In genomic region chr19:31484858-31485410, GRCh38 we compare ENCODE assay signal across 8 cellular contexts.
A peak's percentile ranks its signal among the peaks of the same experiment; 100 is the strongest.
DNase-seq lines count a peak whose midpoint lies in the region; ATAC-seq and TF ChIP-seq lines count a peak whose summit lies in the region.
"Not testable (repeated sequence)": the region's sequence is repeated elsewhere in the genome, so short reads cannot be mapped to it uniquely, and the experiment has no call there.

No MANE protein-coding gene starts in this region.

- not testable (repeated sequence) for H3K4me3 ChIP-seq in AG04449 (ENCODE audit: low read depth, low read length); DND-41 (ENCODE audit: low read depth in 1 of 2, low read length in 2 of 2); IMR-90 (ENCODE audit: insufficient read depth, low read depth, low read length); MM.1S (ENCODE audit: low read length); SJCRH30; endodermal cell (ENCODE audit: low read length); cardiac muscle cell

- H3K9me3 Mint-ChIP-seq in endodermal cell: peaks cover 47% of the 10 kb centered on the region

- not testable (repeated sequence) for H3K56ac ChIP-seq in IMR-90 (ENCODE audit: extremely low read depth, insufficient read depth, low read length)

- H3K4me3 Mint-ChIP-seq in endodermal cell: not testable (repeated sequence)

- not testable (repeated sequence) for H3K4me1 ChIP-seq in DND-41 (ENCODE audit: insufficient read depth, low read length); IMR-90 (ENCODE audit: control insufficient read depth, insufficient read depth, low read length); MM.1S (ENCODE audit: low read length); SJCRH30; endodermal cell (ENCODE audit: control insufficient read depth, insufficient read depth, low read length); cardiac muscle cell (ENCODE audit: low read depth)

- H3K23ac ChIP-seq in IMR-90 (ENCODE audit: low read depth, low read length): not testable (repeated sequence)

- not testable (repeated sequence) for H4K20me1 ChIP-seq in DND-41 (ENCODE audit: insufficient read depth, low read length); IMR-90 (ENCODE audit: insufficient read depth, low read length); MM.1S (ENCODE audit: insufficient read depth, low read length)

- not testable (repeated sequence) for H3K36me3 ChIP-seq in DND-41 (ENCODE audit: insufficient read depth, low read length); IMR-90 (ENCODE audit: control insufficient read depth, insufficient read depth, low read length); MM.1S (replicated peaks; ENCODE audit: insufficient read depth, low read length); SJCRH30; endodermal cell (ENCODE audit: control insufficient read depth, insufficient read depth, low read length); cardiac muscle cell

- H2AK9ac ChIP-seq in IMR-90 (replicated peaks; ENCODE audit: low read depth, low read length, poor library complexity): not testable (repeated sequence)

- not testable (repeated sequence) for H3K27ac Mint-ChIP-seq in endodermal cell

- not testable (repeated sequence) for BruUV-seq in IMR-90 (replicated peaks; lab: Mats Ljungman, UMichigan)

- 33% methylated on average over 1 of the region's 2 CpGs; no CpG with 5 or more reads in 1 of the 2 experiments for WGBS in IMR-90 (ENCODE audit: extremely low coverage in 2 of 2, insufficient read length in 1 of 2), 2 experiments
- WGBS in endodermal cell (ENCODE audit: insufficient coverage in 1 of 2, insufficient read length in 1 of 2), 2 experiments: 90 to 100% methylated on average over 2 of the region's 2 CpGs

- not testable (repeated sequence) for H4K5ac ChIP-seq in IMR-90 (ENCODE audit: low read depth, low read length)

- H3K4ac ChIP-seq in IMR-90 (ENCODE audit: low read depth, low read length): not testable (repeated sequence)

- not testable (repeated sequence) for TF ChIP-seq RAD21 in IMR-90 (IDR thresholded peaks at IDR 0.05; ENCODE audit: low read length)

- dilution Hi-C loops in IMR-90 (cut with HindIII; ENCODE audit: low sequenced_read_pairs, unreplicated experiment): not testable (repeated sequence)

- H3K79me1 ChIP-seq in IMR-90 (ENCODE audit: low read depth in 1 of 2, low read length in 2 of 2): not testable (repeated sequence)

- not testable (repeated sequence) for H2BK120ac ChIP-seq in IMR-90 (ENCODE audit: low read depth, low read length)

- H3K9me3 ChIP-seq in DND-41 (ENCODE audit: insufficient read depth, low read length, severe bottlenecking); IMR-90 (ENCODE audit: control insufficient read depth, insufficient read depth, low read length); MM.1S (replicated peaks; ENCODE audit: insufficient read depth, low read length); cardiac muscle cell (ENCODE audit: low read depth): not testable (repeated sequence)
- peaks cover 15% of the 10 kb centered on the region for H3K9me3 ChIP-seq in SJCRH30 (replicated peaks)
- peaks cover 28% of the 10 kb centered on the region for H3K9me3 ChIP-seq in endodermal cell (ENCODE audit: control insufficient read depth, low read length)

- not testable (repeated sequence) for H3K4me1 Mint-ChIP-seq in endodermal cell

- H2BK5ac ChIP-seq in IMR-90 (ENCODE audit: low read depth, low read length, poor library complexity, severe bottlenecking): not testable (repeated sequence)

- not testable (repeated sequence) for H3F3A ChIP-seq in MM.1S (ENCODE audit: insufficient read depth, low read length)

- not testable (repeated sequence) for H3K9me2 ChIP-seq in MM.1S (replicated peaks; ENCODE audit: insufficient read depth, low read length)

- H3K27ac ChIP-seq in DND-41 (ENCODE audit: low read length); IMR-90 (ENCODE audit: insufficient read depth, low read length); MM.1S (ENCODE audit: low read length); SJCRH30; endodermal cell (ENCODE audit: low read depth, low read length); cardiac muscle cell: not testable (repeated sequence)

- not testable (repeated sequence) for DNase-seq in AG04449 (ENCODE audit: low read depth, low spot score); DND-41; IMR-90; MM.1S; endodermal cell; cardiac muscle cell (ENCODE audit: low read depth in 1 of 2, low spot score in 1 of 2)
- DNase-seq in NK-92 treated with Interleukin-12 subunit alpha and Interleukin-12 subunit beta, amount 100 ng/mL, for 24 hours (lab: John Stamatoyannopoulos, UW): peak; percentile 4
- peak; percentile 43 to 61 for DNase-seq in SJCRH30

- not testable (repeated sequence) for H2BK20ac ChIP-seq in IMR-90 (ENCODE audit: low read depth, low read length)

- intact Hi-C loops in IMR-90 (cut with micrococcal nuclease): loop anchor here (1.0 kb wide), 1 partner anchor 23 kb away; no protein-coding TSS in a partner anchor

- not testable (repeated sequence) for H2BK15ac ChIP-seq in IMR-90 (ENCODE audit: low read depth, low read length)

- not testable (repeated sequence) for H3K27me3 Mint-ChIP-seq in endodermal cell (ENCODE audit: insufficient read depth)

- not testable (repeated sequence) for H3K79me2 ChIP-seq in DND-41 (ENCODE audit: insufficient read depth, low read length); MM.1S (ENCODE audit: low read length)

- POLR2A ChIA-PET in AG04449 (lab: Yijun Ruan, JAX): not testable (repeated sequence)
- POLR2A ChIA-PET in IMR-90 (lab: Charles Lee; ENCODE audit: unreplicated experiment): interaction anchor here (0.7 kb wide), 1 partner anchor 500 kb away, joined by 4 read pairs; no protein-coding TSS in a partner anchor

- TF ChIP-seq POLR2A in IMR-90 (IDR thresholded peaks at IDR 0.05; ENCODE audit: low read depth, low read length): not testable (repeated sequence)

- TF ChIP-seq CTCF in AG04449 (IDR thresholded peaks at IDR 0.05; ENCODE audit: insufficient read depth, low read length, missing control alignments) (peak; percentile 12), DND-41 (IDR thresholded peaks at IDR 0.05; ENCODE audit: borderline replicate concordance, extremely low read depth, low read length, poor library complexity, severe bottlenecking) (peak; percentile 22), IMR-90 (conservative IDR thresholded peaks at IDR 0.05; ENCODE audit: low read depth, low read length) (peak; percentile 13; the same call in 1 of the 2 replicates), MM.1S (IDR thresholded peaks at IDR 0.05; ENCODE audit: low read length) (peak; percentile 15; the same call in 1 of the 2 replicates), endodermal cell (conservative IDR thresholded peaks at IDR 0.05) (peak; percentile 35), cardiac muscle cell (IDR thresholded peaks at IDR 0.05; ENCODE audit: low read depth, low read length) (peak; percentile 4)

- not testable (repeated sequence) for H3K14ac ChIP-seq in IMR-90 (replicated peaks; ENCODE audit: low read depth, low read length)

- not testable (repeated sequence) for H2AFZ ChIP-seq in DND-41 (ENCODE audit: low read depth, low read length); IMR-90 (replicated peaks; ENCODE audit: low read length, poor library complexity); MM.1S (ENCODE audit: low read length)

- not testable (repeated sequence) for H3K9ac ChIP-seq in DND-41 (ENCODE audit: low read depth, low read length); IMR-90 (ENCODE audit: low read depth, low read length); MM.1S (ENCODE audit: low read length); endodermal cell (ENCODE audit: extremely low read depth, low read length, poor library complexity, severe bottlenecking)

- in situ Hi-C loops in IMR-90 (cut with MboI; ENCODE audit: low sequenced_read_pairs): not testable (repeated sequence)

- H3K27me3 ChIP-seq in DND-41 (ENCODE audit: insufficient read depth, low read length, poor library complexity); IMR-90 (ENCODE audit: control insufficient read depth, insufficient read depth, low read length); SJCRH30; endodermal cell (ENCODE audit: control insufficient read depth, insufficient read depth, low read length, poor library complexity, severe bottlenecking); cardiac muscle cell: not testable (repeated sequence)
- H3K27me3 ChIP-seq in MM.1S (replicated peaks; ENCODE audit: insufficient read depth, low read length): peaks cover 11% of the 10 kb centered on the region; the same call in 1 of the 2 replicates

- not testable (repeated sequence) for H3K9me1 ChIP-seq in IMR-90 (ENCODE audit: insufficient read depth, low read length)

- not testable (repeated sequence) for H2AK5ac ChIP-seq in IMR-90 (ENCODE audit: low read depth, low read length)

- not testable (repeated sequence) for H4K91ac ChIP-seq in IMR-90 (ENCODE audit: insufficient read depth, low read depth, low read length)

- ATAC-seq in DND-41 (ENCODE audit: insufficient read depth, low read depth); IMR-90 (ENCODE audit: low read depth): not testable (repeated sequence)

- H3K18ac ChIP-seq in IMR-90 (ENCODE audit: low read depth, low read length): not testable (repeated sequence)

- CTCF ChIA-PET in AG04449 (lab: Yijun Ruan, JAX) (interaction anchor here (0.7 kb wide), 1 partner anchor 740 kb away, joined by 3 read pairs; no protein-coding TSS in a partner anchor), IMR-90 (lab: Yijun Ruan, JAX) (interaction anchor here (0.6 kb wide), 1 partner anchor 850 kb away, joined by 3 read pairs; no protein-coding TSS in a partner anchor)

- not testable (repeated sequence) for H4K8ac ChIP-seq in IMR-90 (ENCODE audit: low read depth in 2 of 2, low read length in 2 of 2)

- H3K4me2 ChIP-seq in DND-41 (ENCODE audit: insufficient read depth, low read length); IMR-90 (ENCODE audit: low read depth, low read length); MM.1S (ENCODE audit: low read depth, low read length): not testable (repeated sequence)

- H3K36me3 Mint-ChIP-seq in endodermal cell (ENCODE audit: low read depth): not testable (repeated sequence)
